Comparison of ENCODE assay signal across 13 cellular contexts in genomic region chr7:100965051-100965722, GRCh38. TPM values are rescaled to one million over a fixed set of nuclear protein-coding genes. Genes with fewer than 3 reads are reported as not detected.
DNase-seq lines count a peak whose midpoint lies in the region; ATAC-seq and TF ChIP-seq lines count a peak whose summit lies in the region.
"Had no signal": no experiment of that assay in that cellular context is flagged by ENCODE, and none has a peak within 500 bp of the region (broad histone marks: within the 10 kb centered on the region; RNA-seq: fewer than 3 reads in every experiment).

No MANE protein-coding gene starts in this region.

- ATAC-seq in HCT116 (no peak), naive B cell (ENCODE audit: low read depth in 2 of 2) (no peak), HG02870 (IDR thresholded peaks at IDR 0.05; ENCODE audit: unreplicated experiment) (no peak)

- H3K79me2 ChIP-seq in HCT116 (ENCODE audit: insufficient read depth, low read length): no peaks in the 10 kb centered on the region

- no peak overlapping the region for H3K27ac ChIP-seq in A673 (ENCODE audit: low read depth, low read length, poor library complexity, severe bottlenecking)
- peak overlapping the region; percentile 61; the same call in 1 of the 2 replicates for H3K27ac ChIP-seq in HCT116 (ENCODE audit: low read depth, low read length)
- no peak overlapping the region for H3K27ac ChIP-seq in duodenal mucosa (ENCODE audit: low read depth, low read length)
- H3K27ac ChIP-seq: BLaER1 treated with 17β-estradiol and CSF1 and Interleukin-3, amounts not matched to agents 10 nM and 100 nM had no signal

- BruUV-seq in A673 (replicated peaks; lab: Mats Ljungman, UMichigan): no TSS peak
- no TSS peak for BruUV-seq in HCT116 (replicated peaks; lab: Mats Ljungman, UMichigan)

- H3K4me1 Mint-ChIP-seq in naive B cell: peaks cover 20 to 28% (median 24%) of the 10 kb centered on the region in 3 donors

- TF ChIP-seq RAD21 in HCT116 (IDR thresholded peaks at IDR 0.05; ENCODE audit: low read depth): no peak

- CTCF ChIA-PET in A673 (lab: Charles Lee): no interaction called here
- CTCF ChIA-PET in HCT116 (lab: Charles Lee): interaction anchor here (1.0 to 1.3 kb wide), 3 partner anchors 10 to 13 kb away, joined by 3 to 7 read pairs (median 5); no protein-coding TSS in a partner anchor

- TF ChIP-seq CTCF in A673 (conservative IDR thresholded peaks at IDR 0.05; ENCODE audit: low read depth, low read length) (no peak), HCT116 (IDR thresholded peaks at IDR 0.05 in 2 of 3, conservative IDR thresholded peaks at IDR 0.05 in 1 of 3; ENCODE audit: borderline replicate concordance in 1 of 3, insufficient read depth in 1 of 3, low read depth in 2 of 3, low read length in 2 of 3) (no peak)

- peaks cover 0 to 8% (median 1%) of the 10 kb centered on the region in 7 donors for H3K9me3 Mint-ChIP-seq in naive B cell

- peaks cover 0 to 12% of the 10 kb centered on the region in 2 donors for H3K36me3 Mint-ChIP-seq in naive B cell

- H3K27me3 Mint-ChIP-seq in naive B cell: peaks cover 35 to 74% (median 73%) of the 10 kb centered on the region in 3 donors

- RAD21 ChIA-PET in HCT116 (lab: Charles Lee; ENCODE audit: low non-redundant PET in 1 of 2, low total read pairs in 2 of 2, uncharacterized antibody in 2 of 2, unreplicated experiment in 2 of 2): no interaction called here

- no peaks in the 10 kb centered on the region for H3K36me3 ChIP-seq in A673 (ENCODE audit: insufficient read depth, low read length, poor library complexity, severe bottlenecking)
- H3K36me3 ChIP-seq in HCT116 (ENCODE audit: control insufficient read depth in 1 of 2, insufficient read depth in 2 of 2, low read length in 2 of 2): no peaks in the 10 kb centered on the region
- H3K36me3 ChIP-seq in duodenal mucosa (ENCODE audit: control insufficient read depth in 1 of 2, insufficient read depth in 2 of 2, low read length in 2 of 2): peaks cover 2 to 35% of the 10 kb centered on the region in 2 donors
- H3K36me3 ChIP-seq: BLaER1 treated with 17β-estradiol and CSF1 and Interleukin-3, amounts not matched to agents 10 nM and 100 nM had no signal

- peaks cover 74% of the 10 kb centered on the region for H3K27me3 ChIP-seq in A673 (replicated peaks; ENCODE audit: insufficient read depth, low read depth, low read length, poor library complexity)
- H3K27me3 ChIP-seq in HCT116 (ENCODE audit: insufficient read depth, low read length): peaks cover 32% of the 10 kb centered on the region; the same call in 1 of the 2 replicates
- H3K27me3 ChIP-seq in duodenal mucosa (ENCODE audit: control insufficient read depth in 1 of 2, insufficient read depth in 2 of 2, low read length in 2 of 2): peaks cover 20 to 45% of the 10 kb centered on the region in 2 donors

- H3K4me3 Mint-ChIP-seq in naive B cell: peak overlapping the region; percentile 30 to 93 (median 87)

- no peak overlapping the region for H3K27ac Mint-ChIP-seq in naive B cell

- H4K20me1 ChIP-seq in HCT116 (ENCODE audit: insufficient read depth): no peaks in the 10 kb centered on the region

- peak overlapping the region; percentile 96 for H2AFZ ChIP-seq in HCT116 (ENCODE audit: low read depth, low read length, poor library complexity, severe bottlenecking)

- no peak for TF ChIP-seq POLR2A in HCT116 (IDR thresholded peaks at IDR 0.05; ENCODE audit: borderline replicate concordance, extremely low read depth, insufficient read depth, insufficient read length)

- intact Hi-C loops in A673 (cut with micrococcal nuclease; ENCODE audit: unreplicated experiment): no loop called here
- intact Hi-C loops in HCT116 (cut with micrococcal nuclease): loop anchor here (5.0 to 10.0 kb wide), 2 partner anchors 112 to 230 kb away; no protein-coding TSS in a partner anchor

- peak overlapping the region; percentile 82 for H3K4me2 ChIP-seq in HCT116 (ENCODE audit: low read length)

- H3K4me3 ChIP-seq in A673 (ENCODE audit: low read depth, low read length, poor library complexity, severe bottlenecking) (peak overlapping the region; percentile 41), HCT116 (replicated peaks in 1 of 2; ENCODE audit: low read depth in 1 of 2, low read length in 2 of 2) (peak overlapping the region; percentile 58 to 63), duodenal mucosa (ENCODE audit: low read depth in 1 of 2, low read length in 2 of 2) (peak overlapping the region; percentile 60 to 75)
- H3K4me3 ChIP-seq: BLaER1 treated with 17β-estradiol and CSF1 and Interleukin-3, amounts not matched to agents 10 nM and 100 nM had no signal

- H3K9me2 ChIP-seq in HCT116 (ENCODE audit: insufficient read depth): no peaks in the 10 kb centered on the region

- DNase-seq in A673 (ENCODE audit: low spot score) (no peak), HCT116 (ENCODE audit: low read depth, low spot score) (no peak), naive B cell (no peak), HPDE6-E6E7 (ENCODE audit: extremely low spot score) (no peak), NCI-H2029 (lab: John Stamatoyannopoulos, UW) (no peak), activated gamma-delta T cell treated with Interleukin-2 at 50 U/mL for 16 hours (no peak)
- DNase-seq: activated CD4-positive, alpha-beta T cell treated with anti-CD3 and anti-CD28 coated beads, Interleukin-2, amount 50 U/mL, for 1 hour; anterior cingulate cortex had no signal

- POLR2A ChIA-PET in A673 (lab: Charles Lee; ENCODE audit: low non-redundant PET): no interaction called here
- POLR2A ChIA-PET in HCT116 (lab: Charles Lee): no interaction called here

- H3K4me1 ChIP-seq in A673 (ENCODE audit: insufficient read depth, low read length, poor library complexity, severe bottlenecking) (peaks cover 11% of the 10 kb centered on the region), HCT116 (ENCODE audit: control insufficient read depth in 1 of 2, insufficient read depth in 2 of 2, low read length in 2 of 2) (peaks cover 6 to 23% of the 10 kb centered on the region in 2 experiments; a peak in 3 of 4 replicates), duodenal mucosa (ENCODE audit: control insufficient read depth in 1 of 2, insufficient read depth in 2 of 2, low read length in 2 of 2) (peaks cover 27% of the 10 kb centered on the region in 2 donors)

- no peaks in the 10 kb centered on the region for H3K9me3 ChIP-seq in A673 (ENCODE audit: low read depth, low read length, poor library complexity, severe bottlenecking)
- no peaks in the 10 kb centered on the region for H3K9me3 ChIP-seq in HCT116 (ENCODE audit: control insufficient read depth in 1 of 2, insufficient read depth in 1 of 2, low read depth in 1 of 2, low read length in 2 of 2)
- no peaks in the 10 kb centered on the region for H3K9me3 ChIP-seq in duodenal mucosa (ENCODE audit: control insufficient read depth in 1 of 2, low read length in 2 of 2)

- peak overlapping the region; percentile 63 for H3K9ac ChIP-seq in HCT116 (ENCODE audit: low read length)
- peak overlapping the region; percentile 16 to 60 for H3K9ac ChIP-seq in duodenal mucosa (ENCODE audit: low read depth in 1 of 2, low read length in 2 of 2)
- H3K9ac ChIP-seq: BLaER1 treated with 17β-estradiol and CSF1 and Interleukin-3, amounts not matched to agents 10 nM and 100 nM had no signal

TF ChIP-seq in HCT116, 20 proteins besides CTCF, POLR2A, EP300 and RAD21:
- TF ChIP-seq TCF7L2 (IDR thresholded peaks at IDR 0.05; ENCODE audit: borderline replicate concordance, extremely low read depth, insufficient read depth, insufficient read length) (no peak), JUND (IDR thresholded peaks at IDR 0.05) (no peak), ZFX (IDR thresholded peaks at IDR 0.05) (no peak), CBX3 (IDR thresholded peaks at IDR 0.05; ENCODE audit: low read depth) (no peak), SRF (IDR thresholded peaks at IDR 0.05; ENCODE audit: low read depth) (no peak), EZH2 (IDR thresholded peaks at IDR 0.05) (no peak), ELF1 (IDR thresholded peaks at IDR 0.05; ENCODE audit: borderline replicate concordance, low read depth) (no peak), MAX (IDR thresholded peaks at IDR 0.05) (no peak)

RNA-seq across cellular contexts. Expression of gene MUC12, which starts 4.2 kb away (rescaled TPM):
- total RNA-seq in A673 (2021): 0.67 and 0.94 TPM in 2 replicates
- 0.64 TPM for total RNA-seq in HCT116 (2021; ENCODE audit: unreplicated experiment)
- polyA plus RNA-seq in HCT116 (2012): 0.99 and 1.4 TPM in 2 replicates
- not detected for polyA plus RNA-seq in naive B cell (ENCODE audit: low read depth in 6 of 6)
- total RNA-seq: lower leg skin had no signal

RNA-seq across cellular contexts. Expression of gene MUC3A, which starts 15.9 kb away (rescaled TPM):
- total RNA-seq in A673 (2021) (1.7 and 2.0 TPM in 2 replicates), HCT116 (2021; ENCODE audit: unreplicated experiment) (30.8 TPM)
- polyA plus RNA-seq in HCT116 (2012): 42.8 and 46.1 TPM in 2 replicates
- not detected for polyA plus RNA-seq in naive B cell (ENCODE audit: low read depth in 6 of 6)

RNA-seq across cellular contexts. Expression of gene MUC17, which starts 54.7 kb away (rescaled TPM):
- total RNA-seq in A673 (2021) (not detected in 2 replicates), HCT116 (2021; ENCODE audit: unreplicated experiment) (not detected)
- 0.01 TPM in 1 of 2 replicates, not detected in the other for polyA plus RNA-seq in HCT116 (2012)
- polyA plus RNA-seq in naive B cell (ENCODE audit: low read depth in 6 of 6): not detected
- total RNA-seq: lower leg skin had no signal
- polyA plus RNA-seq: esophagus had no signal

Comparison
In these comparisons a context has a peak if more than half of its experiments do, and no peak if none do; other contexts are left out.
1. RNA of gene MUC3A, which starts 15.9 kb away (total RNA-seq): 30.8 TPM in HCT116 (single experiment); 1.7 to 2.0 TPM in A673; every median in the first group is over 10 times any median in the second.
2. Peak in every context shown above with its lines, with median percentiles within 50 percentile points of each other: H3K4me3 ChIP-seq.